ENCODE assay signal across 17 cellular contexts in genomic region chr2:151067658-151068369, GRCh38.
DNase-seq lines count a peak whose midpoint lies in the region; ATAC-seq and TF ChIP-seq lines count a peak whose summit lies in the region.
"Had no signal": no experiment of that assay in that cellular context is flagged by ENCODE, and none has a peak within 500 bp of the region (broad histone marks: within the 10 kb centered on the region; RNA-seq: fewer than 3 reads in every experiment).

No MANE protein-coding gene starts in this region.

- no peak overlapping the region for H3K4me3 Mint-ChIP-seq in MCF 10A (ENCODE audit: unreplicated experiment)
- H3K4me3 Mint-ChIP-seq: CD14-positive monocyte; CD4-positive, alpha-beta memory T cell; GM23338 had no signal

- no peak overlapping the region for H2BK12ac ChIP-seq in neuronal stem cell (ENCODE audit: low read length)

- no peaks in the 10 kb centered on the region for H3K36me3 Mint-ChIP-seq in MCF 10A (ENCODE audit: insufficient read depth, unreplicated experiment)
- H3K36me3 Mint-ChIP-seq: CD14-positive monocyte; CD4-positive, alpha-beta memory T cell had no signal

- BruUV-seq in mammary epithelial cell (replicated peaks; lab: Mats Ljungman, UMichigan) = no TSS peak
- BruUV-seq in MCF 10A (replicated peaks; lab: Mats Ljungman, UMichigan) = no TSS peak

- no peak overlapping the region for H4K91ac ChIP-seq in neuronal stem cell (ENCODE audit: low read depth, low read length, poor library complexity)

- in situ Hi-C loops in mammary epithelial cell (cut with MboI; ENCODE audit: low sequenced_read_pairs in 2 of 2) = loop anchor here in 1 of 2 donors (25.0 kb wide), 1 partner anchor 581 kb away; the partner anchor contains the start of gene RND3

- H3K9ac ChIP-seq in mammary epithelial cell (ENCODE audit: insufficient read depth, low read length) = no peak overlapping the region
- H3K9ac ChIP-seq in neuronal stem cell (ENCODE audit: low read depth, low read length, poor library complexity) = no peak overlapping the region
- H3K9ac ChIP-seq: BLaER1 had no signal

- no peaks in the 10 kb centered on the region for H3K27me3 Mint-ChIP-seq in MCF 10A (ENCODE audit: insufficient read depth, unreplicated experiment)

- no peaks in the 10 kb centered on the region for H3K79me2 ChIP-seq in mammary epithelial cell (ENCODE audit: insufficient read depth, low read length)

- H3K4me1 Mint-ChIP-seq in MCF 10A (ENCODE audit: insufficient read depth, unreplicated experiment) = no peaks in the 10 kb centered on the region
- H3K4me1 Mint-ChIP-seq: CD14-positive monocyte; CD4-positive, alpha-beta memory T cell had no signal

- H3K36me3 ChIP-seq in mammary epithelial cell (ENCODE audit: insufficient read depth, low read length) = no peaks in the 10 kb centered on the region
- H3K36me3 ChIP-seq in neuronal stem cell (replicated peaks in 1 of 2; ENCODE audit: control insufficient read depth in 2 of 2, insufficient read depth in 2 of 2, low read length in 2 of 2) = no peaks in the 10 kb centered on the region
- H3K36me3 ChIP-seq: BLaER1 had no signal

- no peak overlapping the region for H3K18ac ChIP-seq in neuronal stem cell (ENCODE audit: low read length)

- H3K23ac ChIP-seq in neuronal stem cell (ENCODE audit: low read depth, low read length, poor library complexity) = no peak overlapping the region

- H3K9me3 ChIP-seq in mammary epithelial cell (replicated peaks; ENCODE audit: insufficient read depth, low read length) (no peaks in the 10 kb centered on the region), neuronal stem cell (replicated peaks in 1 of 2; ENCODE audit: control insufficient read depth in 2 of 2, insufficient read depth in 1 of 2, low read depth in 1 of 2, low read length in 2 of 2) (no peaks in the 10 kb centered on the region), right cardiac atrium (ENCODE audit: control insufficient read depth, low read length) (no peaks in the 10 kb centered on the region)
- H3K9me3 ChIP-seq: BLaER1 had no signal

- no peak overlapping the region for H3K4ac ChIP-seq in neuronal stem cell (ENCODE audit: low read length)

- CTCF ChIA-PET in mammary epithelial cell (lab: Charles Lee; ENCODE audit: low non-redundant PET) (no interaction called here), MCF 10A (lab: Yijun Ruan, JAX) (interaction anchor here (0.6 to 2.1 kb wide), 3 partner anchors 16 to 1455 kb away, joined by 3 to 8 read pairs (median 3); no protein-coding TSS in a partner anchor), RWPE1 (lab: Yijun Ruan, JAX) (interaction anchor here (0.7 kb wide), 1 partner anchor 181 kb away, joined by 3 read pairs; no protein-coding TSS in a partner anchor)

- TF ChIP-seq CTCF in mammary epithelial cell (conservative IDR thresholded peaks at IDR 0.05 in 1 of 2, IDR thresholded peaks at IDR 0.05 in 1 of 2; ENCODE audit: extremely low read depth in 1 of 2, insufficient read depth in 1 of 2, low read depth in 1 of 2, low read length in 2 of 2) (no peak), MCF 10A (IDR thresholded peaks at IDR 0.05; ENCODE audit: unreplicated experiment) (no peak), RWPE1 (conservative IDR thresholded peaks at IDR 0.05; ENCODE audit: low read depth) (no peak), epithelial cell of esophagus (IDR thresholded peaks at IDR 0.05; ENCODE audit: insufficient read depth, low read depth, low read length, missing control alignments) (no peak)

- no peak overlapping the region for H2AK5ac ChIP-seq in neuronal stem cell (ENCODE audit: low read depth, low read length)

- no peaks in the 10 kb centered on the region for H4K20me1 ChIP-seq in mammary epithelial cell (ENCODE audit: insufficient read depth, low read length)
- H4K20me1 ChIP-seq: BLaER1 had no signal

- H2AFZ ChIP-seq in mammary epithelial cell (ENCODE audit: low read depth, low read length) (no peak overlapping the region), neuronal stem cell (ENCODE audit: low read length) (no peak overlapping the region)
- H2AFZ ChIP-seq: GM23338 had no signal

- no peak overlapping the region for H4K8ac ChIP-seq in neuronal stem cell (ENCODE audit: low read depth, low read length)

- H3K27me3 ChIP-seq in mammary epithelial cell (ENCODE audit: insufficient read depth, low read length) (no peaks in the 10 kb centered on the region), neuronal stem cell (ENCODE audit: control insufficient read depth in 3 of 3, insufficient read depth in 3 of 3, low read depth in 1 of 3, low read length in 3 of 3) (no peaks in the 10 kb centered on the region), right cardiac atrium (ENCODE audit: control insufficient read depth, insufficient read depth) (no peaks in the 10 kb centered on the region)
- H3K27me3 ChIP-seq: BLaER1 had no signal

- POLR2A ChIA-PET in MCF 10A (lab: Yijun Ruan, JAX) = no interaction called here
- POLR2A ChIA-PET in RWPE1 (lab: Yijun Ruan, JAX; ENCODE audit: low non-redundant PET) = no interaction called here

- peak; percentile 52 for DNase-seq in mammary epithelial cell
- no peak for DNase-seq in MCF 10A (ENCODE audit: unreplicated experiment)
- DNase-seq in RWPE1 (ENCODE audit: low spot score) = peak; percentile 2
- peak; percentile 60 for DNase-seq in epithelial cell of esophagus (ENCODE audit: low read depth)
- DNase-seq in neuronal stem cell (ENCODE audit: low spot score) = no peak
- no peak for DNase-seq in NCI-H1092 (lab: John Stamatoyannopoulos, UW)
- DNase-seq in right cardiac atrium = no peak
- DNase-seq: 8988T; CD4-positive, alpha-beta memory T cell; DMS153; DMS79; GDM1; H7 had no signal

- intact Hi-C loops in mammary epithelial cell (cut with micrococcal nuclease) = no loop called here
- intact Hi-C loops in MCF 10A (cut with micrococcal nuclease) = no loop called here
- intact Hi-C loops in right cardiac atrium (cut with DNase I) = no loop called here

- H2BK5ac ChIP-seq in neuronal stem cell (ENCODE audit: low read length) = no peak overlapping the region

- ATAC-seq in GM21390 (IDR thresholded peaks at IDR 0.05; ENCODE audit: unreplicated experiment) (no peak), right cardiac atrium (no peak)
- ATAC-seq: GM23338 had no signal

- dilution Hi-C loops in mammary epithelial cell (cut with HindIII; ENCODE audit: low sequenced_read_pairs) = no loop called here

- H3K27ac Mint-ChIP-seq in MCF 10A (ENCODE audit: low read depth, unreplicated experiment) = no peak overlapping the region
- H3K27ac Mint-ChIP-seq: CD14-positive monocyte; CD4-positive, alpha-beta memory T cell; GM23338 had no signal

- H3K4me3 ChIP-seq in mammary epithelial cell (replicated peaks in 1 of 3; ENCODE audit: insufficient read depth in 1 of 3, low read depth in 2 of 3, low read length in 3 of 3) (no peak overlapping the region), epithelial cell of esophagus (ENCODE audit: low read length) (no peak overlapping the region), neuronal stem cell (ENCODE audit: low read length in 2 of 2) (no peak overlapping the region), right cardiac atrium (ENCODE audit: low read length) (no peak overlapping the region)
- H3K4me3 ChIP-seq: BLaER1, GM23338 had no signal

- H3K9me3 Mint-ChIP-seq in MCF 10A (ENCODE audit: unreplicated experiment) = no peaks in the 10 kb centered on the region

- no peak overlapping the region for H2BK120ac ChIP-seq in neuronal stem cell (ENCODE audit: low read depth, low read length)

- H3K79me1 ChIP-seq in neuronal stem cell (ENCODE audit: low read depth, low read length) = peaks cover 2% of the 10 kb centered on the region

- H3K4me1 ChIP-seq in mammary epithelial cell (ENCODE audit: insufficient read depth, low read length) = peaks cover 7% of the 10 kb centered on the region
- H3K4me1 ChIP-seq in neuronal stem cell (ENCODE audit: control insufficient read depth in 2 of 2, insufficient read depth in 1 of 2, low read depth in 1 of 2, low read length in 2 of 2) = peaks cover 0 to 17% of the 10 kb centered on the region in 2 donors
- H3K4me1 ChIP-seq in right cardiac atrium (ENCODE audit: control insufficient read depth, insufficient read depth, low read length) = no peaks in the 10 kb centered on the region
- H3K4me1 ChIP-seq: BLaER1 had no signal

- H3K27ac ChIP-seq in mammary epithelial cell (ENCODE audit: insufficient read depth, low read depth, low read length) (no peak overlapping the region), RWPE1 (no peak overlapping the region), neuronal stem cell (replicated peaks; ENCODE audit: low read length) (no peak overlapping the region), right cardiac atrium (ENCODE audit: low read length) (no peak overlapping the region)
- H3K27ac ChIP-seq: BLaER1 had no signal

- WGBS in mammary epithelial cell (ENCODE audit: low coverage, missing lambda C conversion rate) = 61% methylated on average over 8 of the region's 8 CpGs
- WGBS in neuronal stem cell (ENCODE audit: extremely low coverage in 2 of 2, insufficient read length in 2 of 2, insufficient replicate concordance in 1 of 2), 2 donors = no CpG with 5 or more reads among the region's 8 CpGs
- WGBS in right cardiac atrium = 59% methylated on average over 8 of the region's 8 CpGs

- H3K4me2 ChIP-seq in mammary epithelial cell (ENCODE audit: insufficient read depth, low read depth, low read length) (no peak overlapping the region), neuronal stem cell (ENCODE audit: insufficient read depth, low read length, poor library complexity, severe bottlenecking) (no peak overlapping the region)
- H3K4me2 ChIP-seq: BLaER1, GM23338 had no signal

- H2BK15ac ChIP-seq in neuronal stem cell (ENCODE audit: low read length) = no peak overlapping the region

- no peak overlapping the region for H3K14ac ChIP-seq in neuronal stem cell (ENCODE audit: low read length)

Comparison
In these comparisons a context has a peak if more than half of its experiments do, and no peak if none do; other contexts are left out.
1. DNase-seq: peak in mammary epithelial cell (single experiment), RWPE1 (single experiment) and epithelial cell of esophagus (single experiment); none in MCF 10A (single experiment), neuronal stem cell (single experiment), NCI-H1092 (single experiment) and right cardiac atrium (0 of 3).